ENCODE assay signal across 1 cellular context in the genomic region with DNA sequence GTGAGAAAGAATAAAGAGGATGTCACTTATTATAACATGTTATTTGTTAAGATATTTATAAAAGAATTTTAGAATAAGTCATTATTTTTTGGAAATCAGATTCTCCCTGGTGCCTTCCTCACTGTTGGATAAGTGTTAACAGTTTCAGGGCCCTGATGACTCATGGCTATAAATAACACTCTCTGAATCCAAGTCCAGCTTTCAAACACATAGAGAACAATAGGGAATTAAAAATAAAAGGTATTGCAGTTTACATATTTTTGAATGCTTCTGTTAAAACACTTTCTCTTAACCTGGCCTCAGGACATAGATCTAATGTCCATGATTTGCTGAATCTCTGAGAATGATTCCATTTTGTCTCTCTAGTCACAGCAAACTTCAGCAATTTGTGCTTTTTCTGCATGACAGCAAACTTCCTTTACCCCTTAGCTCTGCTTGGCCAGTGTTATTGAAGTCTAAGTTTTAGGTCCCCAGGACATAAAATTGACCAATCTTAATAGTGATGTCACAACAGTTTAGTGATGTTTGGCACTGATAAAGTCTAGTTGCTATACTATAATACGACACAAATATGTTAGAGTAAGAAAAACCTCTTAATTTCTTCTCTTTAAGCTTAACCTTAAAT.
TF ChIP-seq lines count a peak whose summit lies in the region.

No MANE protein-coding gene starts in this region.

TF ChIP-seq in H1, 55 proteins besides CTCF, POLR2A, EP300 and RAD21 (continued from another document):
- TF ChIP-seq RFX5 (IDR thresholded peaks at IDR 0.05; ENCODE audit: borderline replicate concordance, low read depth, low read length): no peak
- TF ChIP-seq BCL11A (IDR thresholded peaks at IDR 0.05; ENCODE audit: low read depth in 2 of 2, low read length in 2 of 2): no peak
- TF ChIP-seq BACH1 (IDR thresholded peaks at IDR 0.05; ENCODE audit: low read length): no peak
- TF ChIP-seq GTF2F1 (IDR thresholded peaks at IDR 0.05; ENCODE audit: borderline replicate concordance, low read depth, low read length): no peak
TF ChIP-seq in H1: peak in this region for 0.
